ENCODE assay signal across 13 cellular contexts in the genomic region with DNA sequence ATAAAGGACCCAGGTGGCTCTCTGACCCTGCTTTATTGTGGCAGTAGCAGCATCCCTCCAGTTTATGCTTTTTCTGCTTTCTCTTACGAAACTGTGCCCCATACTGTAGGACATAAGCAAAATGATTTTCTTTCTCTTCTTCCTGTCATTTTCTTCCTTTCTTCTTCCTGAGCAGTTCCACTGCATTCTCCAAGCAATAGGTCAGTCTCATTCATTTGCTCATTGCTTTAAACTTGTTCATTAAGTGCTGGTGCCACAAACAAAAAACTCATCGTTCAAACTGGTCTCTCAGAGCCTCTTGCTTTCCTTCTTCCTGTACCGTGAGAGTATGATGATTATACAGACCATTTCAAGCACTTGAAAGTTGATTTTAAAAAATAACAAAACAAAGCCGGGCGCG.
DNase-seq lines count a peak whose midpoint lies in the region; ATAC-seq, FAIRE-seq and TF ChIP-seq lines count a peak whose summit lies in the region.
"Had no signal": no experiment of that assay in that cellular context is flagged by ENCODE, and none has a peak within 500 bp of the region (broad histone marks: within the 10 kb centered on the region; RNA-seq: fewer than 3 reads in every experiment).

No MANE protein-coding gene starts in this region.

- H3K79me2 ChIP-seq in Loucy (ENCODE audit: insufficient read depth, low read length) = peaks cover 34% of the 10 kb centered on the region

- no peak overlapping the region for H3K4me3 ChIP-seq in AG10803 (ENCODE audit: low read length)
- no peak overlapping the region for H3K4me3 ChIP-seq in Loucy (ENCODE audit: low read length, poor library complexity, severe bottlenecking)
- no peak overlapping the region for H3K4me3 ChIP-seq in bronchial epithelial cell (ENCODE audit: low read depth, low read length)
- no peak overlapping the region for H3K4me3 ChIP-seq in mesenchymal stem cell (ENCODE audit: insufficient read depth in 1 of 2, low read depth in 1 of 2, low read length in 2 of 2)
- no peak overlapping the region for H3K4me3 ChIP-seq in uterus
- H3K4me3 ChIP-seq: skin epidermis had no signal

- ATAC-seq in GM21360 (IDR thresholded peaks at IDR 0.05; ENCODE audit: unreplicated experiment) = no peak

- TF ChIP-seq CTCF in AG10803 (conservative IDR thresholded peaks at IDR 0.05; ENCODE audit: low read length) (no peak), Loucy (conservative IDR thresholded peaks at IDR 0.05; ENCODE audit: low read length) (no peak), bronchial epithelial cell (IDR thresholded peaks at IDR 0.05; ENCODE audit: insufficient read depth, low read length, severe bottlenecking) (no peak), uterus (IDR thresholded peaks at IDR 0.05) (no peak)

- peak overlapping the region; percentile 24 to 62 for H3K18ac ChIP-seq in mesenchymal stem cell (ENCODE audit: low read depth in 1 of 2, low read length in 2 of 2)

- peak overlapping the region; percentile 34 for H2BK120ac ChIP-seq in mesenchymal stem cell (ENCODE audit: low read depth, low read length)

- no peaks in the 10 kb centered on the region for H3K36me3 ChIP-seq in Loucy (ENCODE audit: insufficient read depth, low read length)
- no peaks in the 10 kb centered on the region for H3K36me3 ChIP-seq in bronchial epithelial cell (ENCODE audit: control insufficient read depth, insufficient read depth, low read length)
- no peaks in the 10 kb centered on the region for H3K36me3 ChIP-seq in mesenchymal stem cell (ENCODE audit: control insufficient read depth in 1 of 2, insufficient read depth in 2 of 2, low read depth in 1 of 2, low read length in 2 of 2)
- H3K36me3 ChIP-seq in uterus = no peaks in the 10 kb centered on the region

- intact Hi-C loops in uterus (cut with DNase I; ENCODE audit: low total_unique reads) = loop anchor here (10.0 kb wide), 1 partner anchor 84 kb away; no protein-coding TSS in a partner anchor

- H3K9me2 ChIP-seq in Loucy (replicated peaks; ENCODE audit: low read depth, low read length) = no peaks in the 10 kb centered on the region

- WGBS in mesenchymal stem cell = 6% methylated on average over 4 of the region's 6 CpGs

- FAIRE-seq in bronchial epithelial cell (lab: Jason Lieb, UNC) = no peak
- FAIRE-seq: endometrium had no signal

- H2AFZ ChIP-seq in Loucy (ENCODE audit: low read length) (no peak overlapping the region), mesenchymal stem cell (ENCODE audit: low read depth, low read length) (no peak overlapping the region)

- H3K9ac ChIP-seq in Loucy (ENCODE audit: low read depth, low read length, poor library complexity, severe bottlenecking) (peak overlapping the region; percentile 23), mesenchymal stem cell (ENCODE audit: low read length) (peak overlapping the region; percentile 55)

- H3F3A ChIP-seq in Loucy (ENCODE audit: low read depth) = no peaks in the 10 kb centered on the region

- H2BK5ac ChIP-seq in mesenchymal stem cell (ENCODE audit: low read depth, low read length, poor library complexity, severe bottlenecking) = no peak overlapping the region

- H4K91ac ChIP-seq in mesenchymal stem cell (ENCODE audit: low read length) = no peak overlapping the region

- H3K27me3 ChIP-seq in Loucy (ENCODE audit: insufficient read depth, low read length, poor library complexity, severe bottlenecking) (no peaks in the 10 kb centered on the region), bronchial epithelial cell (ENCODE audit: control insufficient read depth, insufficient read depth, low read length) (no peaks in the 10 kb centered on the region), mesenchymal stem cell (ENCODE audit: control insufficient read depth in 1 of 2, insufficient read depth in 1 of 2, low read length in 2 of 2) (no peaks in the 10 kb centered on the region), uterus (no peaks in the 10 kb centered on the region)

- H4K20me1 ChIP-seq in Loucy (ENCODE audit: insufficient read depth, low read length, poor library complexity, severe bottlenecking) = no peaks in the 10 kb centered on the region

- no peak overlapping the region for H4K8ac ChIP-seq in mesenchymal stem cell (ENCODE audit: low read length)

- no peak overlapping the region for H3K14ac ChIP-seq in mesenchymal stem cell (ENCODE audit: low read length in 2 of 2)

- H3K79me1 ChIP-seq in mesenchymal stem cell (replicated peaks; ENCODE audit: low read length, poor library complexity, severe bottlenecking) = peaks cover 2% of the 10 kb centered on the region

- no peak overlapping the region for H2BK15ac ChIP-seq in mesenchymal stem cell (ENCODE audit: low read depth, poor library complexity, severe bottlenecking)

- no peak for TF ChIP-seq POLR2A in uterus (IDR thresholded peaks at IDR 0.05)

- H3K23ac ChIP-seq in mesenchymal stem cell (ENCODE audit: low read length in 2 of 2) = no peak overlapping the region

- no peaks in the 10 kb centered on the region for H3K9me3 ChIP-seq in Loucy (ENCODE audit: insufficient read depth, low read depth, low read length)
- H3K9me3 ChIP-seq in mesenchymal stem cell (ENCODE audit: control insufficient read depth, low read length) = no peaks in the 10 kb centered on the region
- no peaks in the 10 kb centered on the region for H3K9me3 ChIP-seq in uterus

- H3K4ac ChIP-seq in mesenchymal stem cell (ENCODE audit: low read depth in 1 of 2, low read length in 2 of 2) = peak overlapping the region in 1 of 2 experiments; percentile 49

- H3K27ac ChIP-seq in mesenchymal stem cell (ENCODE audit: low read length, poor library complexity, severe bottlenecking) = peak overlapping the region; percentile 87
- H3K27ac ChIP-seq in uterus = no peak overlapping the region

- peaks cover 16% of the 10 kb centered on the region for H3K4me1 ChIP-seq in Loucy (ENCODE audit: insufficient read depth, low read length, poor library complexity, severe bottlenecking)
- H3K4me1 ChIP-seq in mesenchymal stem cell (ENCODE audit: control insufficient read depth, insufficient read depth, low read depth, low read length) = no peaks in the 10 kb centered on the region
- H3K4me1 ChIP-seq in uterus = no peaks in the 10 kb centered on the region

- peak overlapping the region; percentile 47 for H3K4me2 ChIP-seq in Loucy (ENCODE audit: low read depth, low read length, poor library complexity, severe bottlenecking)
- peak overlapping the region; percentile 50 for H3K4me2 ChIP-seq in mesenchymal stem cell (ENCODE audit: low read length, poor library complexity, severe bottlenecking)

- DNase-seq in AG10803 (ENCODE audit: low read depth) = peak; percentile 13
- peak; percentile 33 for DNase-seq in bronchial epithelial cell (ENCODE audit: low read depth)
- peak; percentile 89 for DNase-seq in mesenchymal stem cell
- no peak for DNase-seq in SIG-M5 (lab: John Stamatoyannopoulos, UW)
- DNase-seq in uterus = no peak
- no peak for DNase-seq in NCI-H524 treated with DMSO at 0.1 percent for 48 hours (lab: John Stamatoyannopoulos, UW)
- DNase-seq: aorta; CD4-positive, alpha-beta T cell; NCI-H146 had no signal

- no peak overlapping the region for H2AK5ac ChIP-seq in mesenchymal stem cell (ENCODE audit: low read length, severe bottlenecking)

- peak overlapping the region in 1 of 2 experiments; percentile 23 for H2BK12ac ChIP-seq in mesenchymal stem cell (ENCODE audit: low read length in 2 of 2)

Comparison
In these comparisons a context has a peak if more than half of its experiments do, and no peak if none do; other contexts are left out.
1. DNase-seq: peak in AG10803 (single experiment), bronchial epithelial cell (single experiment) and mesenchymal stem cell (single experiment); none in SIG-M5 (single experiment), uterus (0 of 2) and NCI-H524 treated with DMSO at 0.1 percent for 48 hours (single experiment).